Comparison of ENCODE assay signal across 14 cellular contexts in the genomic region with DNA sequence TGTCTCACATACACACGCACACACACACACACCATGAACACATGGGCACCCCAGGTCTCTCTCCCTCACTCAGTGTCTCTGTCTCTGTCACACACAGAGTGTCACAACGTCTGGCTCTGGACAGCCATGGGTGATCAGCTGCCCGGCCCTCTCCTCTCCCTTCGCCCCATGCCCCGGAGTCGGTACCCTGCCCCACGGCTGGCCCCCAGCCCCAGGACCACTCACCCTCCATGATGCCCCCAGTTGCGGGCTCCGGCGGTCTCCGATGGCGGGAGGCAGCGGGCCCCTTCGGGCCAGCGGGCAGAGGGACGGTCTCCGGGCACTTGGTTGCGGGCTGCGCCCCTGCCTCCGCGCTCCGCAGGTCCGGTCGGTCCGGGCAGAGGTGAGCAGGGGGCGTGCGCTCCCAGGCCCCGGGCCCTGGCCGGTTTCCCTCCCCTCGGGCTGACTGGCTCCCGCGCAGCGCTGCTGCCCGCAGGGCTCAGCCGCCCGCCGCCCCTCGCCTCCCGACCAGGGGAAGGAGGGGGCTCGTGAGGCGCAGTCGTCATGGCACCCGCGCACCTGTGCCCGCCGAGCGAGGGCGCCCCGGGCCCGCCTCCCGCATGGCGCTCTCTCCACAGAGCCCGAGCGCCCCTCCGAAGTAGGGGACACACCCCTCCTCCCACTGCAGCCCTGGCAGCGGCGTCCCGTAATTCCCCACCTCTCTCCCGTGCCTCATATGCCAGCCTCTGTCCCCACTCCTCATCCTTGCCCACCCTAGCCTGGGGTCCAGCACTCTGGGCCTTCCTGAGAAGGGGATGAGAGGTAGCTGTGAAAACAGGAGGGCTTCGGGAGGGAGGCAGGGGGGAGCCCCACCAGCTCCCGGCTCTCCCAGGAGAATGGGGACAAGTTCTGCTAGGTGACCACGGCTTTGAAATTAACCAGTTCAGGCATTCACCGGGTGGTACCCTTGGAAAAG. TPM values are rescaled to one million over a fixed set of nuclear protein-coding genes. Genes with fewer than 3 reads are reported as not detected.
DNase-seq lines count a peak whose midpoint lies in the region; ATAC-seq and TF ChIP-seq lines count a peak whose summit lies in the region.
"Had no signal": no experiment of that assay in that cellular context is flagged by ENCODE, and none has a peak within 500 bp of the region (broad histone marks: within the 10 kb centered on the region; RNA-seq: fewer than 3 reads in every experiment).

Gene NPFFR1, minus strand, starts transcription at position 560 of the 955 bp plus-strand sequence. Its CDS starts 328 bp downstream, at position 232.

- H3K27ac ChIP-seq in body of pancreas: no peak within 1 kb of the TSS

- no peak for TF ChIP-seq POLR2A in body of pancreas (IDR thresholded peaks at IDR 0.05)

- H3K9me3 ChIP-seq in body of pancreas: no peaks in the 10 kb centered on the region

- H3K4me1 ChIP-seq in body of pancreas: peaks cover 9% of the 10 kb centered on the region

- no peaks in the 10 kb centered on the region for H3K36me3 ChIP-seq in body of pancreas (replicated peaks in 1 of 2; ENCODE audit: insufficient read depth in 1 of 2, low read depth in 2 of 2)

- peak in 1 of 7 experiments; percentile 28 for TF ChIP-seq CTCF in body of pancreas (IDR thresholded peaks at IDR 0.05)

- 12 to 23% methylated on average over 7 to 58 of the region's 63 CpGs for WGBS in body of pancreas, 2 donors

- intact Hi-C loops in body of pancreas (cut with DNase I): no loop called here

- peaks cover 3 to 20% of the 10 kb centered on the region in 2 donors for H3K27me3 ChIP-seq in body of pancreas

- peak; percentile 38 for ATAC-seq in body of pancreas
- peak; percentile 32 for ATAC-seq in stimulated activated naive CD8-positive, alpha-beta T cell treated with anti-CD3 and anti-CD28 coated beads, Interleukin-15, Interleukin-2, amounts not matched to agents 100 U/mL and 50 U/mL, for 24 hours
- no peak for ATAC-seq in GM18502 (IDR thresholded peaks at IDR 0.05; ENCODE audit: poor library complexity, unreplicated experiment)
- no peak for ATAC-seq in GM19397 (IDR thresholded peaks at IDR 0.05; ENCODE audit: unreplicated experiment)
- no peak for ATAC-seq in HG02571 (IDR thresholded peaks at IDR 0.05; ENCODE audit: unreplicated experiment)

- DNase-seq in DMS79 (lab: John Stamatoyannopoulos, UW): peak; percentile 2
- DNase-seq in DMS79 treated with DMSO at 0.1 percent for 48 hours (lab: John Stamatoyannopoulos, UW): no peak
- peak in 1 of 4 donors; percentile 22 for DNase-seq in body of pancreas
- DNase-seq in iPS-NIHi7 (ENCODE audit: extremely low spot score): peak; percentile 67
- peak; percentile 12 for DNase-seq in stimulated activated naive CD8-positive, alpha-beta T cell treated with anti-CD3 and anti-CD28 coated beads, Interleukin-15, Interleukin-2, amounts not matched to agents 100 U/mL and 50 U/mL, for 24 hours
- DNase-seq: 8988T; activated CD8-positive, alpha-beta memory T cell treated with anti-CD3 and anti-CD28 coated beads for 24 hours; cerebellar nuclear complex; HFFc6; kidney glomerular epithelial cell; SHP77 treated with DMSO at 0.1 percent for 48 hours had no signal

- H3K4me3 ChIP-seq in body of pancreas: no peak within 1 kb of the TSS

RNA-seq across cellular contexts. Expression of gene NPFFR1, which starts in this region (rescaled TPM):
- not detected for total RNA-seq in body of pancreas
- total RNA-seq: HFFc6 had no signal

Comparison
In these comparisons a context has a peak if more than half of its experiments do, and no peak if none do; other contexts are left out.
1. Peak in ATAC-seq in body of pancreas; RNA of the gene not detected or under 1 TPM.